28 cellular contexts compared by ENCODE assay signal in genomic region chr12:93753838-93754429, GRCh38.
DNase-seq lines count a peak whose midpoint lies in the region; ATAC-seq, FAIRE-seq and TF ChIP-seq lines count a peak whose summit lies in the region.
"Had no signal": no experiment of that assay in that cellular context is flagged by ENCODE, and none has a peak within 500 bp of the region (broad histone marks: within the 10 kb centered on the region; RNA-seq: fewer than 3 reads in every experiment).

No MANE protein-coding gene starts in this region.

- FAIRE-seq in K562 (lab: Jason Lieb, UNC) = no peak
- FAIRE-seq: A204.1, GM12878, GM12892, GM18507, GM19239 had no signal

- no peak for ATAC-seq in K562
- ATAC-seq: GM12878 had no signal

- H3K79me2 ChIP-seq in K562 (ENCODE audit: control insufficient read depth, insufficient read depth, low read length) (peaks cover 5% of the 10 kb centered on the region; the same call in 2 of the 3 replicates), parathyroid adenoma (peaks cover 26% of the 10 kb centered on the region), hepatocyte (no peaks in the 10 kb centered on the region)

- H2AFZ ChIP-seq in K562 (ENCODE audit: low read depth, low read length) (no peak overlapping the region), parathyroid adenoma (no peak overlapping the region), hepatocyte (no peak overlapping the region)

- no peaks in the 10 kb centered on the region; the same call in 1 of the 2 replicates for H3K4me1 ChIP-seq in HEK293 (ENCODE audit: control insufficient read depth, insufficient read depth, low read length)
- H3K4me1 ChIP-seq in K562 (replicated peaks in 1 of 2; ENCODE audit: control insufficient read depth in 2 of 2, insufficient read depth in 2 of 2, low read length in 2 of 2) = peaks cover 6 to 38% of the 10 kb centered on the region in 2 experiments
- H3K4me1 ChIP-seq in parathyroid adenoma = peaks cover 21% of the 10 kb centered on the region
- peaks cover 14% of the 10 kb centered on the region for H3K4me1 ChIP-seq in hepatocyte (ENCODE audit: insufficient read depth)

- no peaks in the 10 kb centered on the region for H3K27me3 Mint-ChIP-seq in activated naive CD4-positive, alpha-beta T cell treated with anti-CD3 and anti-CD28 coated beads for 36 hours (ENCODE audit: low read depth)
- H3K27me3 Mint-ChIP-seq: B cell; CD4-positive, alpha-beta memory T cell; CD4-positive, CD25-positive, alpha-beta regulatory T cell had no signal

- no peak overlapping the region for H3K27ac Mint-ChIP-seq in activated naive CD4-positive, alpha-beta T cell treated with anti-CD3 and anti-CD28 coated beads for 36 hours
- H3K27ac Mint-ChIP-seq: B cell; CD14-positive monocyte; CD4-positive, CD25-positive, alpha-beta regulatory T cell had no signal

- no peak for TF ChIP-seq POLR2A in K562 (conservative IDR thresholded peaks at IDR 0.05)

- no TSS peak for BruUV-seq in K562 (replicated peaks; lab: Mats Ljungman, UMichigan)

- intact Hi-C loops in K562 (cut with micrococcal nuclease) = no loop called here
- intact Hi-C loops in activated naive CD4-positive, alpha-beta T cell treated with anti-CD3 and anti-CD28 coated beads for 36 hours (cut with micrococcal nuclease) = no loop called here

- no peaks in the 10 kb centered on the region for H3K9me3 ChIP-seq in HEK293 (ENCODE audit: control insufficient read depth, insufficient read depth, low read depth, low read length)
- peaks cover 15% of the 10 kb centered on the region for H3K9me3 ChIP-seq in K562 (replicated peaks; ENCODE audit: control insufficient read depth, insufficient read depth, low read depth, low read length)
- no peaks in the 10 kb centered on the region for H3K9me3 ChIP-seq in parathyroid adenoma (ENCODE audit: control insufficient read depth, low read length)
- no peaks in the 10 kb centered on the region for H3K9me3 ChIP-seq in hepatocyte (ENCODE audit: low read depth)

- H3K36me3 ChIP-seq in HEK293 (ENCODE audit: control insufficient read depth in 2 of 2, insufficient read depth in 1 of 2, low read length in 2 of 2) (no peaks in the 10 kb centered on the region), K562 (ENCODE audit: control insufficient read depth, insufficient read depth, low read length) (no peaks in the 10 kb centered on the region), parathyroid adenoma (ENCODE audit: control insufficient read depth, insufficient read depth, low read length) (no peaks in the 10 kb centered on the region), hepatocyte (replicated peaks; ENCODE audit: insufficient read depth, low read depth) (no peaks in the 10 kb centered on the region)

- H3K4me2 ChIP-seq in K562 (ENCODE audit: insufficient read depth, low read length) = no peak overlapping the region
- H3K4me2 ChIP-seq in parathyroid adenoma (ENCODE audit: low read length) = peak overlapping the region; percentile 5
- H3K4me2 ChIP-seq in hepatocyte = no peak overlapping the region
- H3K4me2 ChIP-seq: BLaER1 treated with 17β-estradiol and CSF1 and Interleukin-3, amounts not matched to agents 10 nM and 100 nM had no signal

- H3K36me3 Mint-ChIP-seq in activated naive CD4-positive, alpha-beta T cell treated with anti-CD3 and anti-CD28 coated beads for 36 hours (ENCODE audit: low read depth) = peaks cover 19% of the 10 kb centered on the region

- peaks cover 27% of the 10 kb centered on the region for H3K9me3 Mint-ChIP-seq in activated naive CD4-positive, alpha-beta T cell treated with anti-CD3 and anti-CD28 coated beads for 36 hours

- no peak overlapping the region for H3K4me3 Mint-ChIP-seq in activated naive CD4-positive, alpha-beta T cell treated with anti-CD3 and anti-CD28 coated beads for 36 hours
- H3K4me3 Mint-ChIP-seq: B cell; CD14-positive monocyte; CD8-positive, alpha-beta memory T cell had no signal

- H3K27ac ChIP-seq in HEK293 (ENCODE audit: extremely low read depth, low read depth, low read length) (no peak overlapping the region), K562 (ENCODE audit: extremely low read depth, low read depth, low read length) (no peak overlapping the region), parathyroid adenoma (no peak overlapping the region), hepatocyte (no peak overlapping the region)
- H3K27ac ChIP-seq: BLaER1 treated with 17β-estradiol and CSF1 and Interleukin-3, amounts not matched to agents 10 nM and 100 nM had no signal

- H3K27me3 ChIP-seq in K562 (ENCODE audit: control insufficient read depth in 2 of 2, insufficient read depth in 2 of 2, low read length in 2 of 2) (no peaks in the 10 kb centered on the region), parathyroid adenoma (ENCODE audit: control insufficient read depth, insufficient read depth, low read length) (no peaks in the 10 kb centered on the region), hepatocyte (no peaks in the 10 kb centered on the region)
- H3K27me3 ChIP-seq: BLaER1 treated with 17β-estradiol and CSF1 and Interleukin-3, amounts not matched to agents 10 nM and 100 nM had no signal

- TF ChIP-seq EP300 in K562 (IDR thresholded peaks at IDR 0.05; ENCODE audit: low read length) = no peak

- H3K9me1 ChIP-seq in K562 (ENCODE audit: control insufficient read depth, insufficient read depth, low read length) = no peaks in the 10 kb centered on the region

- TF ChIP-seq RAD21 in K562 (CRISPR knock-in tag; conservative IDR thresholded peaks at IDR 0.05 in 1 of 2, IDR thresholded peaks at IDR 0.05 in 1 of 2) = no peak

- no peak for TF ChIP-seq CTCF in HEK293 (tag by site-specific recombination; IDR thresholded peaks at IDR 0.05)
- TF ChIP-seq CTCF in K562 (IDR thresholded peaks at IDR 0.05 in 2 of 3, conservative IDR thresholded peaks at IDR 0.05 in 1 of 3; ENCODE audit: insufficient read depth in 2 of 3, low read depth in 1 of 3, low read length in 3 of 3) = no peak
- no peak for TF ChIP-seq CTCF in parathyroid adenoma (IDR thresholded peaks at IDR 0.05)
- TF ChIP-seq CTCF in hepatocyte (IDR thresholded peaks at IDR 0.05; ENCODE audit: poor library complexity) = no peak

- POLR2A ChIA-PET in HEK293 (lab: Yijun Ruan, JAX) = no interaction called here
- POLR2A ChIA-PET in K562 (lab: Yijun Ruan, JAX) = interaction anchor here (1.0 kb wide), 1 partner anchor 8 kb away, joined by 3 read pairs; no protein-coding TSS in a partner anchor

- H3K4me3 ChIP-seq in HEK293 (ENCODE audit: low read depth, low read length) (no peak overlapping the region), K562 (no peak overlapping the region), parathyroid adenoma (ENCODE audit: low read depth, low read length) (no peak overlapping the region), hepatocyte (no peak overlapping the region)
- H3K4me3 ChIP-seq: BLaER1 treated with 17β-estradiol and CSF1 and Interleukin-3, amounts not matched to agents 10 nM and 100 nM; GM12878 had no signal

- no peak overlapping the region for H3K9ac ChIP-seq in K562 (ENCODE audit: insufficient read depth in 1 of 2, low read depth in 2 of 2, low read length in 2 of 2)
- no peak overlapping the region for H3K9ac ChIP-seq in parathyroid adenoma
- H3K9ac ChIP-seq: BLaER1 treated with 17β-estradiol and CSF1 and Interleukin-3, amounts not matched to agents 10 nM and 100 nM had no signal

- in situ Hi-C loops in K562 (cut with MboI) = no loop called here

- H3K4me1 Mint-ChIP-seq in activated naive CD4-positive, alpha-beta T cell treated with anti-CD3 and anti-CD28 coated beads for 36 hours (ENCODE audit: low read depth) = peaks cover 11% of the 10 kb centered on the region

- 94% methylated on average over 3 of the region's 3 CpGs for WGBS in K562 (ENCODE audit: insufficient coverage, low coverage, missing lambda C conversion rate)
- WGBS in hepatocyte (ENCODE audit: low lambda C conversion rate, missing lambda C conversion rate) = 91% methylated on average over 3 of the region's 3 CpGs

- H3K9me2 ChIP-seq in hepatocyte (replicated peaks; ENCODE audit: insufficient read depth) = no peaks in the 10 kb centered on the region

- DNase-seq in K562 (ENCODE audit: extremely low read depth in 1 of 4, low spot score in 3 of 4) (no peak), hepatocyte (ENCODE audit: low spot score) (no peak), C1 segment of cervical spinal cord (lab: John Stamatoyannopoulos, UW) (no peak)
- no peak for DNase-seq in activated naive CD4-positive, alpha-beta T cell treated with anti-CD3 and anti-CD28 coated beads for 36 hours
- DNase-seq in activated CD4-positive, alpha-beta T cell treated with anti-CD3 and anti-CD28 coated beads, Interleukin-2, amount 50 U/mL, for 4 hours = no peak
- DNase-seq: 8988T; AML-193; CD4-positive, alpha-beta memory T cell; CD4-positive, CD25-positive, alpha-beta regulatory T cell; CD8-positive, alpha-beta memory T cell; COR-L47; DMS 273 treated with DMSO at 0.1 percent for 48 hours; DMS153; DMS53; DMS79; DND-41; EL; GDM1 had no signal

- CTCF ChIA-PET in HEK293 (lab: Yijun Ruan, JAX) = interaction anchor here (1.3 kb wide), 1 partner anchor 12 kb away, joined by 3 read pairs; no protein-coding TSS in a partner anchor
- CTCF ChIA-PET in K562 (lab: Yijun Ruan, JAX; ENCODE audit: low intra/inter-chr PET ratio) = no interaction called here
- CTCF ChIA-PET in activated naive CD4-positive, alpha-beta T cell treated with anti-CD3 and anti-CD28 coated beads for 36 hours (lab: Charles Lee) = interaction anchor here (2.4 kb wide), 1 partner anchor 347 kb away, joined by 6 read pairs; no protein-coding TSS in a partner anchor

- H4K20me1 ChIP-seq in K562 (replicated peaks; ENCODE audit: control insufficient read depth, insufficient read depth, low read length) (no peaks in the 10 kb centered on the region), hepatocyte (ENCODE audit: insufficient read depth, poor library complexity, severe bottlenecking) (no peaks in the 10 kb centered on the region)
- H4K20me1 ChIP-seq: BLaER1 treated with 17β-estradiol and CSF1 and Interleukin-3, amounts not matched to agents 10 nM and 100 nM had no signal

TF ChIP-seq in HEK293, 187 proteins besides CTCF, POLR2A, EP300 and RAD21:
- TF ChIP-seq ZNF585B (tag by site-specific recombination; IDR thresholded peaks at IDR 0.05) (peak; percentile 95), TCF7L2 (IDR thresholded peaks at IDR 0.05; ENCODE audit: borderline replicate concordance, low read depth, low read length) (no peak)

TF ChIP-seq in K562, 482 proteins besides CTCF, POLR2A, EP300 and RAD21 (continues in another document):
- TF ChIP-seq NFIC (IDR thresholded peaks at IDR 0.05) = peak; percentile 58; the same call in 1 of the 2 replicates
- TF ChIP-seq CCNT2 (IDR thresholded peaks at IDR 0.05; ENCODE audit: borderline replicate concordance, extremely low read depth, insufficient read length, low read depth, low read length) = no peak
- TF ChIP-seq MBD2 (IDR thresholded peaks at IDR 0.05; ENCODE audit: borderline replicate concordance, low read depth) = no peak
- no peak for TF ChIP-seq ZNF316 (IDR thresholded peaks at IDR 0.05)
- peak; percentile 61 for TF ChIP-seq ZFP36 (IDR thresholded peaks at IDR 0.05; ENCODE audit: low read depth, low read length, partially characterized antibody)
- peak; percentile 91 for TF ChIP-seq TRIM28 (IDR thresholded peaks at IDR 0.05)
- no peak for TF ChIP-seq SP1 (CRISPR knock-in tag; IDR thresholded peaks at IDR 0.05)
- TF ChIP-seq XRCC3 (IDR thresholded peaks at IDR 0.05) = 0 out of 2 replicates have a peak, but pooled peaks have one; percentile 62
- TF ChIP-seq GTF2A2 (tag; IDR thresholded peaks at IDR 0.05) = no peak
- no peak for TF ChIP-seq FOSL1 (tag; conservative IDR thresholded peaks at IDR 0.05)

Comparison
In these comparisons a context has a peak if more than half of its experiments do, and no peak if none do; other contexts are left out.
1. Of the 44 proteins assayed by ChIP-seq in both K562 and HEK293: peak only in K562: TRIM28 and ZEB2; only in HEK293: none; in both: none; in neither: 42.